Comparison of ENCODE assay signal across 8 cellular contexts in genomic region chr12:124745891-124746570, GRCh38.
DNase-seq lines count a peak whose midpoint lies in the region; ATAC-seq and TF ChIP-seq lines count a peak whose summit lies in the region.

No MANE protein-coding gene starts in this region.

- H3K36me3 ChIP-seq in BLaER1 (no peaks in the 10 kb centered on the region), HEK293 (ENCODE audit: control insufficient read depth in 2 of 2, insufficient read depth in 1 of 2, low read length in 2 of 2) (no peaks in the 10 kb centered on the region), left ventricle myocardium inferior (no peaks in the 10 kb centered on the region)

- H3K9me3 ChIP-seq in BLaER1 (no peaks in the 10 kb centered on the region), HEK293 (ENCODE audit: control insufficient read depth, insufficient read depth, low read depth, low read length) (no peaks in the 10 kb centered on the region), left ventricle myocardium inferior (replicated peaks) (no peaks in the 10 kb centered on the region)

- H3K4me1 ChIP-seq in BLaER1 (peaks cover 63% of the 10 kb centered on the region), HEK293 (ENCODE audit: control insufficient read depth, insufficient read depth, low read length) (peaks cover 5% of the 10 kb centered on the region; the same call in 1 of the 2 replicates), left ventricle myocardium inferior (peaks cover 36% of the 10 kb centered on the region)

- DNase-seq in NCI-H526 treated with DMSO at 0.1 percent for 48 hours (lab: John Stamatoyannopoulos, UW) (peak; percentile 54), anterior cingulate cortex (lab: John Stamatoyannopoulos, UW) (peak; percentile 57 to 99 (median 93)), left ventricle myocardium inferior (peak; percentile 95), pons (ENCODE audit: low spot score) (peak; percentile 99)

- H3K27me3 ChIP-seq in BLaER1 (no peaks in the 10 kb centered on the region), left ventricle myocardium inferior (ENCODE audit: low read depth) (no peaks in the 10 kb centered on the region)

- intact Hi-C loops in left ventricle myocardium inferior (cut with micrococcal nuclease): no loop called here

- no peak for TF ChIP-seq CTCF in HEK293 (tag by site-specific recombination; IDR thresholded peaks at IDR 0.05)
- TF ChIP-seq CTCF in left ventricle myocardium inferior (IDR thresholded peaks at IDR 0.05; ENCODE audit: borderline replicate concordance): no peak

- H3K4me3 ChIP-seq in BLaER1 (0 out of 2 replicates have a peak overlapping the region, but pooled peaks have one; percentile 13), HEK293 (ENCODE audit: low read depth, low read length) (peak overlapping the region; percentile 24), left ventricle myocardium inferior (peak overlapping the region; percentile 28)

- no peak overlapping the region; the same call in 1 of the 2 replicates for H3K9ac ChIP-seq in BLaER1

- CTCF ChIA-PET in HEK293 (lab: Yijun Ruan, JAX): interaction anchor here (0.7 to 1.5 kb wide), 5 partner anchors 18 to 426 kb away, joined by 3 to 9 read pairs (median 5); no protein-coding TSS in a partner anchor

- peak overlapping the region; percentile 66 for H3K4me2 ChIP-seq in BLaER1

- H4K20me1 ChIP-seq in BLaER1: no peaks in the 10 kb centered on the region

- POLR2A ChIA-PET in HEK293 (lab: Yijun Ruan, JAX): interaction anchor here (1.1 to 1.3 kb wide), 2 partner anchors 25 to 357 kb away, joined by 4 read pairs; no protein-coding TSS in a partner anchor

- peak overlapping the region; percentile 60; the same call in 1 of the 2 replicates for H3K27ac ChIP-seq in BLaER1
- H3K27ac ChIP-seq in HEK293 (ENCODE audit: extremely low read depth, low read depth, low read length): peak overlapping the region; percentile 57
- peak overlapping the region; percentile 92 for H3K27ac ChIP-seq in left ventricle myocardium inferior (replicated peaks)

- ATAC-seq in HG03039 (IDR thresholded peaks at IDR 0.05; ENCODE audit: unreplicated experiment) (no peak), HG02798 (IDR thresholded peaks at IDR 0.05; ENCODE audit: poor library complexity, unreplicated experiment) (no peak)

TF ChIP-seq in HEK293, 187 proteins besides CTCF, POLR2A, EP300 and RAD21 (continues in another document):
- no peak for TF ChIP-seq PRDM2 (tag by site-specific recombination; IDR thresholded peaks at IDR 0.05; ENCODE audit: borderline replicate concordance)
- TF ChIP-seq SP2 (tag by site-specific recombination; IDR thresholded peaks at IDR 0.05): peak; percentile 81
- TF ChIP-seq HIC1 (tag by site-specific recombination; IDR thresholded peaks at IDR 0.05): peak; percentile 83
- TF ChIP-seq KLF16 (tag by site-specific recombination; IDR thresholded peaks at IDR 0.05): peak; percentile 81
- TF ChIP-seq FEZF1 (tag by site-specific recombination; IDR thresholded peaks at IDR 0.05): peak; percentile 90
- TF ChIP-seq ZNF600 (tag by site-specific recombination; IDR thresholded peaks at IDR 0.05): peak; percentile 98
- peak; percentile 64; the same call in 1 of the 2 replicates for TF ChIP-seq MZF1 (tag by site-specific recombination; IDR thresholded peaks at IDR 0.05; ENCODE audit: borderline replicate concordance)
- TF ChIP-seq ZNF785 (tag by site-specific recombination; IDR thresholded peaks at IDR 0.05): 0 out of 2 replicates have a peak, but pooled peaks have one; percentile 38
- TF ChIP-seq ZNF513 (tag by site-specific recombination; IDR thresholded peaks at IDR 0.05): 0 out of 2 replicates have a peak, but pooled peaks have one; percentile 12
- no peak for TF ChIP-seq ZNF621 (tag by site-specific recombination; IDR thresholded peaks at IDR 0.05)
- TF ChIP-seq ZIC2 (tag by site-specific recombination; IDR thresholded peaks at IDR 0.05): peak; percentile 75
- TF ChIP-seq KLF17 (tag by site-specific recombination; IDR thresholded peaks at IDR 0.05): peak; percentile 83
- TF ChIP-seq OSR2 (tag by site-specific recombination; IDR thresholded peaks at IDR 0.05): peak; percentile 60; the same call in 1 of the 2 replicates
- TF ChIP-seq YY1 (tag by site-specific recombination; IDR thresholded peaks at IDR 0.05): no peak
- TF ChIP-seq ZNF354C (tag by site-specific recombination; IDR thresholded peaks at IDR 0.05; ENCODE audit: borderline replicate concordance, low read depth): no peak
